19 cellular contexts compared by ENCODE assay signal in genomic region chr13:36549771-36550170, GRCh38.
DNase-seq lines count a peak whose midpoint lies in the region; ATAC-seq, FAIRE-seq and TF ChIP-seq lines count a peak whose summit lies in the region.
"Had no signal": no experiment of that assay in that cellular context is flagged by ENCODE, and none has a peak within 500 bp of the region (broad histone marks: within the 10 kb centered on the region; RNA-seq: fewer than 3 reads in every experiment).

No MANE protein-coding gene starts in this region.

- no peaks in the 10 kb centered on the region for H3K9me3 Mint-ChIP-seq in WTC11
- H3K9me3 Mint-ChIP-seq: activated naive CD4-positive, alpha-beta T cell treated with anti-CD3 and anti-CD28 coated beads for 36 hours; T-helper 1 cell treated with Interleukin-12 subunit alpha and Interleukin-12 subunit beta and Interleukin-4 antibody, amounts not matched to agents 30 μg/mL and 1 μg/mL, for 36 hours had no signal

- no peaks in the 10 kb centered on the region for H3K36me3 Mint-ChIP-seq in WTC11

- 0 out of 2 replicates have a peak, but pooled peaks cover 5% of the 10 kb centered on the region for H3K4me1 Mint-ChIP-seq in WTC11

- no TSS peak for BruUV-seq in A673 (replicated peaks; lab: Mats Ljungman, UMichigan)

- no peaks in the 10 kb centered on the region for H3K36me3 ChIP-seq in A673 (ENCODE audit: insufficient read depth, low read length, poor library complexity, severe bottlenecking)
- H3K36me3 ChIP-seq in BE2C = no peaks in the 10 kb centered on the region
- H3K36me3 ChIP-seq: heart right ventricle, thyroid gland had no signal

- POLR2A ChIA-PET in A673 (lab: Charles Lee; ENCODE audit: low non-redundant PET) (no interaction called here), WTC11 (lab: Charles Lee) (no interaction called here)

- ATAC-seq in WTC11 (peak; percentile 43), GM18505 (IDR thresholded peaks at IDR 0.05; ENCODE audit: unreplicated experiment) (no peak), HG03135 (IDR thresholded peaks at IDR 0.05; ENCODE audit: unreplicated experiment) (no peak)

- H3K27me3 ChIP-seq in A673 (replicated peaks; ENCODE audit: insufficient read depth, low read depth, low read length, poor library complexity) = no peaks in the 10 kb centered on the region
- peaks cover 5% of the 10 kb centered on the region; the same call in 1 of the 2 replicates for H3K27me3 ChIP-seq in BE2C
- H3K27me3 ChIP-seq: heart right ventricle, thyroid gland had no signal

- H3K27ac Mint-ChIP-seq in WTC11 = no peak overlapping the region
- H3K27ac Mint-ChIP-seq: activated naive CD4-positive, alpha-beta T cell treated with anti-CD3 and anti-CD28 coated beads for 36 hours; T-helper 1 cell treated with Interleukin-12 subunit alpha and Interleukin-12 subunit beta and Interleukin-4 antibody, amounts not matched to agents 30 μg/mL and 1 μg/mL, for 36 hours had no signal

- no peak for TF ChIP-seq POLR2A in GM18505 (IDR thresholded peaks at IDR 0.05; ENCODE audit: borderline replicate concordance, extremely low read depth, insufficient read depth, insufficient read length)

- intact Hi-C loops in A673 (cut with micrococcal nuclease; ENCODE audit: unreplicated experiment) = no loop called here

- H3K9me3 ChIP-seq in A673 (ENCODE audit: low read depth, low read length, poor library complexity, severe bottlenecking) (no peaks in the 10 kb centered on the region), BE2C (no peaks in the 10 kb centered on the region)
- H3K9me3 ChIP-seq: heart right ventricle, thyroid gland had no signal

- H3K4me3 ChIP-seq in A673 (ENCODE audit: low read depth, low read length, poor library complexity, severe bottlenecking) (no peak overlapping the region), BE2C (ENCODE audit: low read depth, low read length) (no peak overlapping the region)
- H3K4me3 ChIP-seq: heart right ventricle, thyroid gland had no signal

- peaks cover 18% of the 10 kb centered on the region for H3K4me1 ChIP-seq in A673 (ENCODE audit: insufficient read depth, low read length, poor library complexity, severe bottlenecking)
- no peaks in the 10 kb centered on the region for H3K4me1 ChIP-seq in BE2C

- no peak overlapping the region for H3K4me3 Mint-ChIP-seq in WTC11
- H3K4me3 Mint-ChIP-seq: activated naive CD4-positive, alpha-beta T cell treated with anti-CD3 and anti-CD28 coated beads for 36 hours; T-helper 1 cell treated with Interleukin-12 subunit alpha and Interleukin-12 subunit beta and Interleukin-4 antibody, amounts not matched to agents 30 μg/mL and 1 μg/mL, for 36 hours had no signal

- H3K27ac ChIP-seq in A673 (ENCODE audit: low read depth, low read length, poor library complexity, severe bottlenecking) = peak overlapping the region; percentile 37
- H3K27ac ChIP-seq: heart right ventricle, thyroid gland had no signal

- no peak for TF ChIP-seq CTCF in A673 (conservative IDR thresholded peaks at IDR 0.05; ENCODE audit: low read depth, low read length)
- TF ChIP-seq CTCF in BE2C (IDR thresholded peaks at IDR 0.05; ENCODE audit: low read depth, low read length) = no peak
- no peak for TF ChIP-seq CTCF in WTC11 (IDR thresholded peaks at IDR 0.05)
- no peak for TF ChIP-seq CTCF in GM10266 (IDR thresholded peaks at IDR 0.05; ENCODE audit: control insufficient read depth, insufficient read depth, low read depth, missing control alignments)

- H3K27me3 Mint-ChIP-seq in WTC11 (ENCODE audit: low read depth) = no peaks in the 10 kb centered on the region

- DNase-seq in A673 (ENCODE audit: low spot score) (peak; percentile 78), BE2C (peak; percentile 38), NCI-H146 (lab: John Stamatoyannopoulos, UW) (peak; percentile 56), WTC11 (ENCODE audit: low spot score) (no peak), GM10266 (ENCODE audit: extremely low spot score) (no peak), urothelium cell line (ENCODE audit: low spot score) (no peak)
- DNase-seq: activated CD8-positive, alpha-beta memory T cell treated with anti-CD3 and anti-CD28 coated beads, Interleukin-2, amount 50 U/mL, for 4 hours; activated naive CD4-positive, alpha-beta T cell treated with anti-CD3 and anti-CD28 coated beads for 36 hours; NCI-H446 treated with DMSO at 0.1 percent for 48 hours; nucleus accumbens; stimulated activated CD4-positive, alpha-beta T cell treated with anti-CD3 and anti-CD28 coated beads, Interleukin-4, amount 100 ng/mL, for 24 hours; thyroid gland had no signal

- CTCF ChIA-PET in A673 (lab: Charles Lee) (no interaction called here), WTC11 (lab: Charles Lee) (interaction anchor here (0.9 kb wide), 1 partner anchor 203 kb away, joined by 3 read pairs; no protein-coding TSS in a partner anchor)

- no peak for FAIRE-seq in urothelium cell line (lab: Jason Lieb, UNC)
- FAIRE-seq: H54, HTR-8/SVneo, islet of Langerhans had no signal

TF ChIP-seq in WTC11, 78 proteins besides CTCF, POLR2A, EP300 and RAD21 (continues in another document):
- TF ChIP-seq AFF4 (CRISPR knock-in tag; IDR thresholded peaks at IDR 0.05; ENCODE audit: borderline replicate concordance) (no peak), FOXJ3 (CRISPR knock-in tag; IDR thresholded peaks at IDR 0.05; ENCODE audit: borderline replicate concordance) (no peak), TP53 (CRISPR knock-in tag; IDR thresholded peaks at IDR 0.05) (no peak), ESRRA (CRISPR knock-in tag; IDR thresholded peaks at IDR 0.05; ENCODE audit: borderline replicate concordance) (no peak), IRF1 (CRISPR knock-in tag; IDR thresholded peaks at IDR 0.05) (no peak), GABPB1 (CRISPR knock-in tag; IDR thresholded peaks at IDR 0.05) (no peak), SMAD4 (CRISPR knock-in tag; IDR thresholded peaks at IDR 0.05) (no peak), ATF1 (CRISPR knock-in tag; IDR thresholded peaks at IDR 0.05) (no peak), ZNF263 (CRISPR knock-in tag; IDR thresholded peaks at IDR 0.05; ENCODE audit: low read depth) (no peak), ETV6 (CRISPR knock-in tag; IDR thresholded peaks at IDR 0.05) (no peak), ZBTB43 (CRISPR knock-in tag; IDR thresholded peaks at IDR 0.05) (no peak), SOX15 (CRISPR knock-in tag; IDR thresholded peaks at IDR 0.05) (no peak), RELA (CRISPR knock-in tag; IDR thresholded peaks at IDR 0.05; ENCODE audit: borderline replicate concordance) (no peak), KAT7 (CRISPR knock-in tag; IDR thresholded peaks at IDR 0.05; ENCODE audit: borderline replicate concordance) (no peak), ZNF232 (CRISPR knock-in tag; IDR thresholded peaks at IDR 0.05) (no peak), FOXP1 (CRISPR knock-in tag; IDR thresholded peaks at IDR 0.05; ENCODE audit: borderline replicate concordance) (no peak), EMX1 (CRISPR knock-in tag; IDR thresholded peaks at IDR 0.05) (no peak)

Comparison
In these comparisons a context has a peak if more than half of its experiments do, and no peak if none do; other contexts are left out.
1. DNase-seq: peak in A673 (single experiment), BE2C (single experiment) and NCI-H146 (single experiment); none in WTC11 (single experiment), GM10266 (single experiment) and urothelium cell line (single experiment).